8 cellular contexts compared by ENCODE assay signal in genomic region chr12:5988659-5989116, GRCh38. TPM values are rescaled to one million over a fixed set of nuclear protein-coding genes. Genes with fewer than 3 reads are reported as not detected.
DNase-seq lines count a peak whose midpoint lies in the region; ATAC-seq, FAIRE-seq and TF ChIP-seq lines count a peak whose summit lies in the region.

No MANE protein-coding gene starts in this region.

- TF ChIP-seq POLR2A in thyroid gland (IDR thresholded peaks at IDR 0.05) = no peak

- 2% methylated on average over 10 of the region's 10 CpGs for WGBS in SK-N-SH (ENCODE audit: low lambda C conversion rate)
- 3% methylated on average over 10 of the region's 10 CpGs for WGBS in pancreas, 2 donors
- 6% methylated on average over 10 of the region's 10 CpGs for WGBS in thyroid gland, 2 donors

- H3K27me3 ChIP-seq in SK-N-SH (ENCODE audit: insufficient read depth) = no peaks in the 10 kb centered on the region; the same call in 1 of the 2 replicates
- H3K27me3 ChIP-seq in pancreas = no peaks in the 10 kb centered on the region
- H3K27me3 ChIP-seq in thyroid gland = no peaks in the 10 kb centered on the region

- H3K27me3 Mint-ChIP-seq in activated naive CD4-positive, alpha-beta T cell treated with anti-CD3 and anti-CD28 coated beads, Interleukin-2, amount 10 ng/mL, durations not matched to agents 7 days and 5 days = peaks cover 10% of the 10 kb centered on the region

- no peak overlapping the region for H3K4me3 Mint-ChIP-seq in activated naive CD4-positive, alpha-beta T cell treated with anti-CD3 and anti-CD28 coated beads, Interleukin-2, amount 10 ng/mL, durations not matched to agents 7 days and 5 days

- POLR2A ChIA-PET in SK-N-SH (lab: Yijun Ruan, JAX) = no interaction called here

- H3K4me3 ChIP-seq in SK-N-SH (ENCODE audit: low read depth in 2 of 2, low read length in 1 of 2) (peak overlapping the region in 1 of 2 experiments; percentile 52; a peak in 1 of 4 replicates), pancreas (no peak overlapping the region), thyroid gland (replicated peaks in 1 of 3) (no peak overlapping the region)

- H3K9me3 ChIP-seq in SK-N-SH = no peaks in the 10 kb centered on the region
- H3K9me3 ChIP-seq in pancreas = no peaks in the 10 kb centered on the region
- H3K9me3 ChIP-seq in thyroid gland = no peaks in the 10 kb centered on the region

- H3K4me1 Mint-ChIP-seq in activated naive CD4-positive, alpha-beta T cell treated with anti-CD3 and anti-CD28 coated beads, Interleukin-2, amount 10 ng/mL, durations not matched to agents 7 days and 5 days = no peaks in the 10 kb centered on the region

- TF ChIP-seq RAD21 in SK-N-SH (IDR thresholded peaks at IDR 0.05; ENCODE audit: low read length) = peak; percentile 94

- no peaks in the 10 kb centered on the region for H4K20me1 ChIP-seq in SK-N-SH (ENCODE audit: insufficient read depth)

- intact Hi-C loops in head of caudate nucleus (cut with DNase I) (loop anchor here (2.0 kb wide), 1 partner anchor 48 kb away; no protein-coding TSS in a partner anchor), pancreas (cut with DNase I) (loop anchor here in 2 of 3 donors (5.0 to 10.0 kb wide), 3 partner anchors 54 to 296 kb away; no protein-coding TSS in a partner anchor), thyroid gland (cut with DNase I) (loop anchor here (5.0 kb wide), 1 partner anchor 49 kb away; no protein-coding TSS in a partner anchor)

- H2AFZ ChIP-seq in SK-N-SH (ENCODE audit: low read depth) = no peak overlapping the region; the same call in 1 of the 2 replicates

- no peaks in the 10 kb centered on the region for H3F3A ChIP-seq in SK-N-SH (replicated peaks; ENCODE audit: insufficient read depth)

- CTCF ChIA-PET in SK-N-SH (lab: Yijun Ruan, JAX) = interaction anchor here (0.6 to 9.0 kb wide), 61 partner anchors 9 to 1681 kb away, joined by 3 to 334 read pairs (median 5); partner anchors contain the start of genes CD27 and CD9
- CTCF ChIA-PET in activated naive CD4-positive, alpha-beta T cell treated with anti-CD3 and anti-CD28 coated beads, Interleukin-2, amount 10 ng/mL, durations not matched to agents 7 days and 5 days (lab: Charles Lee) = interaction anchor here (0.5 to 6.1 kb wide), 24 partner anchors 7 to 508 kb away, joined by 3 to 153 read pairs (median 4); no protein-coding TSS in a partner anchor

- H3K9ac ChIP-seq in SK-N-SH = no peak overlapping the region

- FAIRE-seq in pancreas (lab: Jason Lieb, UNC) = peak; percentile 87

- no peak overlapping the region for H3K27ac Mint-ChIP-seq in activated naive CD4-positive, alpha-beta T cell treated with anti-CD3 and anti-CD28 coated beads, Interleukin-2, amount 10 ng/mL, durations not matched to agents 7 days and 5 days

- H3K27ac ChIP-seq in SK-N-SH (ENCODE audit: low read depth in 2 of 2, low read length in 1 of 2) = no peak overlapping the region
- no peak overlapping the region for H3K27ac ChIP-seq in pancreas
- H3K27ac ChIP-seq in thyroid gland = no peak overlapping the region

- H3K4me2 ChIP-seq in SK-N-SH = no peak overlapping the region

- TF ChIP-seq CTCF in SK-N-SH (IDR thresholded peaks at IDR 0.05) = peak; percentile 97
- peak; percentile 89 to 96 (median 94) for TF ChIP-seq CTCF in pancreas (IDR thresholded peaks at IDR 0.05)
- peak; percentile 82 to 98 (median 92) for TF ChIP-seq CTCF in thyroid gland (IDR thresholded peaks at IDR 0.05)

- no peaks in the 10 kb centered on the region for H3K79me2 ChIP-seq in SK-N-SH (ENCODE audit: insufficient read depth)

- TF ChIP-seq EP300 in SK-N-SH (IDR thresholded peaks at IDR 0.05; ENCODE audit: borderline replicate concordance in 1 of 2, low read depth in 1 of 2, low read length in 1 of 2) = no peak

- ATAC-seq in GM18502 (IDR thresholded peaks at IDR 0.05; ENCODE audit: poor library complexity, unreplicated experiment) = peak; percentile 57
- ATAC-seq in pancreas = peak; percentile 95 to 100 (median 99)

- H3K36me3 ChIP-seq in SK-N-SH (replicated peaks in 1 of 2; ENCODE audit: control insufficient read depth in 1 of 2, insufficient read depth in 2 of 2, low read length in 1 of 2) (no peaks in the 10 kb centered on the region), pancreas (no peaks in the 10 kb centered on the region), thyroid gland (no peaks in the 10 kb centered on the region)

- peaks cover 0 to 3% of the 10 kb centered on the region in 2 experiments; a peak in 1 of 4 replicates for H3K4me1 ChIP-seq in SK-N-SH (ENCODE audit: control insufficient read depth in 1 of 2, insufficient read depth in 2 of 2, low read depth in 1 of 2, low read length in 1 of 2)
- H3K4me1 ChIP-seq in pancreas = no peaks in the 10 kb centered on the region
- H3K4me1 ChIP-seq in thyroid gland = no peaks in the 10 kb centered on the region

- DNase-seq in 8988T = peak; percentile 38
- DNase-seq in M059J (ENCODE audit: low read depth) = peak; percentile 59
- peak; percentile 85 for DNase-seq in SK-N-SH
- DNase-seq in activated naive CD4-positive, alpha-beta T cell treated with anti-CD3 and anti-CD28 coated beads, Interleukin-2, amount 10 ng/mL, durations not matched to agents 7 days and 5 days = peak; percentile 81
- DNase-seq in head of caudate nucleus = peak; percentile 63 to 92 (median 81)
- DNase-seq in pancreas = peak; percentile 54 to 91 (median 80)
- peak; percentile 79 to 83 for DNase-seq in thyroid gland

- H3K9me2 ChIP-seq in SK-N-SH = no peaks in the 10 kb centered on the region

- H3K36me3 Mint-ChIP-seq in activated naive CD4-positive, alpha-beta T cell treated with anti-CD3 and anti-CD28 coated beads, Interleukin-2, amount 10 ng/mL, durations not matched to agents 7 days and 5 days = no peaks in the 10 kb centered on the region

- no peaks in the 10 kb centered on the region for H3K9me3 Mint-ChIP-seq in activated naive CD4-positive, alpha-beta T cell treated with anti-CD3 and anti-CD28 coated beads, Interleukin-2, amount 10 ng/mL, durations not matched to agents 7 days and 5 days

TF ChIP-seq in SK-N-SH, 30 proteins besides CTCF, POLR2A, EP300 and RAD21:
- TF ChIP-seq SMC3 (IDR thresholded peaks at IDR 0.05; ENCODE audit: low read depth, low read length) (peak; percentile 96), RXRA (IDR thresholded peaks at IDR 0.05; ENCODE audit: borderline replicate concordance, low read depth) (no peak)

RNA-seq across cellular contexts. Expression of gene ANO2, which starts 43.6 kb away (rescaled TPM):
- total RNA-seq in M059J (2014; rRNA removed; shearing (Covaris generic)) = 0.86 and 2.3 TPM in 2 replicates
- polyA plus RNA-seq in SK-N-SH (2012; rRNA removed) (not detected in 2 replicates), pancreas (1 to 10 TPM; 2.2 to 2.4 TPM)
- polyA plus RNA-seq in SK-N-SH (2012; cell fraction: cytosol; rRNA removed) = not detected in 2 replicates
- 0.01 TPM in 1 of 2 replicates, not detected in the other for polyA plus RNA-seq in SK-N-SH (2012; cell fraction: nucleus; rRNA removed)
- total RNA-seq in pancreas (1 to 10 TPM in 2 of 6 donors, under 1 TPM in 4; 0.43 to 1.2 (median 0.81) TPM), thyroid gland (1 to 10 TPM in 3 of 4 donors, under 1 TPM in 1; 0.78 to 7.0 (median 2.2) TPM)
